Comparison of ENCODE assay signal across 20 cellular contexts in genomic region chr13:60642552-60642951, GRCh38.
DNase-seq lines count a peak whose midpoint lies in the region; ATAC-seq and TF ChIP-seq lines count a peak whose summit lies in the region.
"Had no signal": no experiment of that assay in that cellular context is flagged by ENCODE, and none has a peak within 500 bp of the region (broad histone marks: within the 10 kb centered on the region; RNA-seq: fewer than 3 reads in every experiment).

No MANE protein-coding gene starts in this region.

- no peak overlapping the region for H3K9ac ChIP-seq in smooth muscle cell (ENCODE audit: low read depth)

- H3K4me2 ChIP-seq in GM23338 (no peak overlapping the region), smooth muscle cell (peak overlapping the region; percentile 34)
- H3K4me2 ChIP-seq: A549 had no signal

- peaks cover 1% of the 10 kb centered on the region for H3K27me3 Mint-ChIP-seq in GM23338 (ENCODE audit: insufficient read depth, low read depth, poor library complexity)
- H3K27me3 Mint-ChIP-seq: CD4-positive, CD25-positive, alpha-beta regulatory T cell had no signal

- DNase-seq in GM23338 (ENCODE audit: low spot score) (peak; percentile 43), foreskin melanocyte (peak; percentile 82), left kidney (ENCODE audit: low read depth, low spot score) (peak; percentile 68), smooth muscle cell (lab: John Stamatoyannopoulos, UW; ENCODE audit: unreplicated experiment) (no peak), hippocampal formation (lab: John Stamatoyannopoulos, UW) (no peak)
- DNase-seq: CD4-positive, CD25-positive, alpha-beta regulatory T cell; DMS153; H7; KG1; NCI-H1105; NCI-H146; NCI-H2029; NCI-H226; NCI-H524; NCI-H82; SJCRH30 had no signal

- H3K27me3 ChIP-seq in GM23338 (ENCODE audit: insufficient read depth) (no peaks in the 10 kb centered on the region), smooth muscle cell (ENCODE audit: low read depth) (no peaks in the 10 kb centered on the region)
- H3K27me3 ChIP-seq: SJCRH30 had no signal

- no peaks in the 10 kb centered on the region for H4K20me1 ChIP-seq in GM23338 (replicated peaks; ENCODE audit: insufficient read depth)
- H4K20me1 ChIP-seq in smooth muscle cell (ENCODE audit: low read depth): no peaks in the 10 kb centered on the region

- ATAC-seq in GM23338 (no peak), GM18502 (IDR thresholded peaks at IDR 0.05; ENCODE audit: poor library complexity, unreplicated experiment) (no peak), HG02678 (IDR thresholded peaks at IDR 0.05; ENCODE audit: unreplicated experiment) (no peak)
- ATAC-seq: A549 had no signal

- H3K27ac ChIP-seq in GM23338 (ENCODE audit: low read depth) (no peak overlapping the region), smooth muscle cell (ENCODE audit: low read depth) (no peak overlapping the region)
- H3K27ac ChIP-seq: A549, HL-60, SJCRH30 had no signal

- peaks cover 25% of the 10 kb centered on the region for H3K4me1 Mint-ChIP-seq in GM23338
- H3K4me1 Mint-ChIP-seq: CD4-positive, CD25-positive, alpha-beta regulatory T cell had no signal

- WGBS in smooth muscle cell (ENCODE audit: low lambda C conversion rate): 32% methylated on average over 4 of the region's 4 CpGs

- no peak for TF ChIP-seq CTCF in GM23338 (conservative IDR thresholded peaks at IDR 0.05; ENCODE audit: low read depth in 2 of 2)
- TF ChIP-seq CTCF in smooth muscle cell (IDR thresholded peaks at IDR 0.05; ENCODE audit: borderline replicate concordance, insufficient read depth, poor library complexity, severe bottlenecking): no peak

- H3K4me1 ChIP-seq in GM23338 (ENCODE audit: insufficient read depth) (peaks cover 12% of the 10 kb centered on the region), smooth muscle cell (ENCODE audit: low read depth) (no peaks in the 10 kb centered on the region)
- H3K4me1 ChIP-seq: A549, SJCRH30 had no signal

- H3K79me2 ChIP-seq in GM23338 (replicated peaks; ENCODE audit: insufficient read depth): no peaks in the 10 kb centered on the region
- no peaks in the 10 kb centered on the region for H3K79me2 ChIP-seq in smooth muscle cell (ENCODE audit: low read depth)

- peaks cover 13% of the 10 kb centered on the region; the same call in 2 of the 3 replicates for H3K36me3 Mint-ChIP-seq in GM23338 (ENCODE audit: low read depth)
- H3K36me3 Mint-ChIP-seq: CD4-positive, CD25-positive, alpha-beta regulatory T cell had no signal

- peaks cover 13% of the 10 kb centered on the region; the same call in 2 of the 3 replicates for H3K9me3 Mint-ChIP-seq in GM23338

- H3K27ac Mint-ChIP-seq in GM23338: no peak overlapping the region
- H3K27ac Mint-ChIP-seq: CD4-positive, CD25-positive, alpha-beta regulatory T cell had no signal

- no peak overlapping the region for H3K4me3 ChIP-seq in GM23338
- H3K4me3 ChIP-seq in smooth muscle cell: no peak overlapping the region
- H3K4me3 ChIP-seq: A549, SJCRH30 had no signal

- no peak overlapping the region for H2AFZ ChIP-seq in GM23338
- no peak overlapping the region for H2AFZ ChIP-seq in smooth muscle cell (ENCODE audit: low read depth)

- H3K4me3 Mint-ChIP-seq in GM23338: no peak overlapping the region
- H3K4me3 Mint-ChIP-seq: CD4-positive, CD25-positive, alpha-beta regulatory T cell had no signal

- H3F3A ChIP-seq in GM23338 (replicated peaks; ENCODE audit: low read depth): no peaks in the 10 kb centered on the region
- no peaks in the 10 kb centered on the region for H3F3A ChIP-seq in smooth muscle cell (ENCODE audit: low read depth)

- no peaks in the 10 kb centered on the region for H3K9me3 ChIP-seq in smooth muscle cell (replicated peaks; ENCODE audit: low read depth)
- H3K9me3 ChIP-seq: A549, SJCRH30 had no signal

- H3K36me3 ChIP-seq in GM23338 (ENCODE audit: insufficient read depth) (no peaks in the 10 kb centered on the region), smooth muscle cell (ENCODE audit: low read depth) (no peaks in the 10 kb centered on the region)
- H3K36me3 ChIP-seq: SJCRH30 had no signal

- H3K9me2 ChIP-seq in GM23338 (ENCODE audit: insufficient read depth): no peaks in the 10 kb centered on the region

TF ChIP-seq in GM23338, 12 proteins besides CTCF, POLR2A, EP300 and RAD21:
- no peak for TF ChIP-seq ZNF331 (CRISPR knock-in tag; IDR thresholded peaks at IDR 0.05; ENCODE audit: low read depth)
- TF ChIP-seq EZH2 (IDR thresholded peaks at IDR 0.05; ENCODE audit: low read depth, unreplicated experiment): no peak
- no peak for TF ChIP-seq ETS1 (IDR thresholded peaks at IDR 0.05)
- no peak for TF ChIP-seq CREB1 (CRISPR knock-in tag; IDR thresholded peaks at IDR 0.05; ENCODE audit: low read depth)
- TF ChIP-seq, protein P1, sequence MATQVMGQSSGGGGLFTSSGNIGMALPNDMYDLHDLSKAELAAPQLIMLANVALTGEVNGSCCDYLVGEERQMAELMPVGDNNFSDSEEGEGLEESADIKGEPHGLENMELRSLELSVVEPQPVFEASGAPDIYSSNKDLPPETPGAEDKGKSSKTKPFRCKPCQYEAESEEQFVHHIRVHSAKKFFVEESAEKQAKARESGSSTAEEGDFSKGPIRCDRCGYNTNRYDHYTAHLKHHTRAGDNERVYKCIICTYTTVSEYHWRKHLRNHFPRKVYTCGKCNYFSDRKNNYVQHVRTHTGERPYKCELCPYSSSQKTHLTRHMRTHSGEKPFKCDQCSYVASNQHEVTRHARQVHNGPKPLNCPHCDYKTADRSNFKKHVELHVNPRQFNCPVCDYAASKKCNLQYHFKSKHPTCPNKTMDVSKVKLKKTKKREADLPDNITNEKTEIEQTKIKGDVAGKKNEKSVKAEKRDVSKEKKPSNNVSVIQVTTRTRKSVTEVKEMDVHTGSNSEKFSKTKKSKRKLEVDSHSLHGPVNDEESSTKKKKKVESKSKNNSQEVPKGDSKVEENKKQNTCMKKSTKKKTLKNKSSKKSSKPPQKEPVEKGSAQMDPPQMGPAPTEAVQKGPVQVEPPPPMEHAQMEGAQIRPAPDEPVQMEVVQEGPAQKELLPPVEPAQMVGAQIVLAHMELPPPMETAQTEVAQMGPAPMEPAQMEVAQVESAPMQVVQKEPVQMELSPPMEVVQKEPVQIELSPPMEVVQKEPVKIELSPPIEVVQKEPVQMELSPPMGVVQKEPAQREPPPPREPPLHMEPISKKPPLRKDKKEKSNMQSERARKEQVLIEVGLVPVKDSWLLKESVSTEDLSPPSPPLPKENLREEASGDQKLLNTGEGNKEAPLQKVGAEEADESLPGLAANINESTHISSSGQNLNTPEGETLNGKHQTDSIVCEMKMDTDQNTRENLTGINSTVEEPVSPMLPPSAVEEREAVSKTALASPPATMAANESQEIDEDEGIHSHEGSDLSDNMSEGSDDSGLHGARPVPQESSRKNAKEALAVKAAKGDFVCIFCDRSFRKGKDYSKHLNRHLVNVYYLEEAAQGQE (IDR thresholded peaks at IDR 0.05; ENCODE audit: unreplicated experiment): no peak
- no peak for TF ChIP-seq EZH2phosphoT487 (IDR thresholded peaks at IDR 0.05; ENCODE audit: unreplicated experiment)
- no peak for TF ChIP-seq STAT1 (IDR thresholded peaks at IDR 0.05; ENCODE audit: unreplicated experiment)
- TF ChIP-seq ZNF114 (CRISPR knock-in tag; IDR thresholded peaks at IDR 0.05): no peak

Comparison
In these comparisons a context has a peak if more than half of its experiments do, and no peak if none do; other contexts are left out.
1. DNase-seq: peak in GM23338 (single experiment), foreskin melanocyte (single experiment) and left kidney (single experiment); none in smooth muscle cell (single experiment) and hippocampal formation (0 of 2).